ENCODE assay signal across 1 cellular context in the genomic region with DNA sequence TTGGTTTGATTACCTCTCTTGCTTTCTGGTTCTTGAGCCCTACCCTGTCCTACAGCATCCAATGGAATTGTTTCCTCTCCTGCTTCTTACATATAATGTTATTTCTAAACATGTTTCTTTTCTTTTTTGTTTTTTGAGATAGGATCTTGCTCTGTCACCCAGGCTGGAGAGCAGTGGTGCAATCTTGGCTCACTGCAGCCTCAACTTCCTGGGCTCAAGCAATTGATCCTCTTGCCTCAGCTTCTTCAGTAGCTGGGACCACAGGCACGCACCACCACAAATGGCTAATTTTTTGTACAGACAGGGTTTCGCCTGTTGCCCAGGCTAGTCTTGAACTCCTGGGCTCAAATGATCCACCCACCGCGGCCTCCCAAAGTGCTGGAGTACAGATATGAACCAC.
TF ChIP-seq lines count a peak whose summit lies in the region.

No MANE protein-coding gene starts in this region.

TF ChIP-seq in GM23338, 12 proteins besides CTCF, POLR2A, EP300 and RAD21:
- no peak for TF ChIP-seq STAT1 (IDR thresholded peaks at IDR 0.05; ENCODE audit: unreplicated experiment)
- TF ChIP-seq EZH2 (IDR thresholded peaks at IDR 0.05; ENCODE audit: low read depth, unreplicated experiment), result no peak
- no peak for TF ChIP-seq ZNF331 (CRISPR knock-in tag; IDR thresholded peaks at IDR 0.05; ENCODE audit: low read depth)
- TF ChIP-seq REST (IDR thresholded peaks at IDR 0.05; ENCODE audit: unreplicated experiment), result no peak
- TF ChIP-seq EZH2phosphoT487 (IDR thresholded peaks at IDR 0.05; ENCODE audit: unreplicated experiment), result no peak
- no peak for TF ChIP-seq CREB1 (CRISPR knock-in tag; IDR thresholded peaks at IDR 0.05; ENCODE audit: low read depth)
- TF ChIP-seq NANOG (IDR thresholded peaks at IDR 0.05; ENCODE audit: borderline replicate concordance), result no peak
- TF ChIP-seq POLR2AphosphoS5 (IDR thresholded peaks at IDR 0.05; ENCODE audit: low read depth), result no peak
- TF ChIP-seq, protein P1, sequence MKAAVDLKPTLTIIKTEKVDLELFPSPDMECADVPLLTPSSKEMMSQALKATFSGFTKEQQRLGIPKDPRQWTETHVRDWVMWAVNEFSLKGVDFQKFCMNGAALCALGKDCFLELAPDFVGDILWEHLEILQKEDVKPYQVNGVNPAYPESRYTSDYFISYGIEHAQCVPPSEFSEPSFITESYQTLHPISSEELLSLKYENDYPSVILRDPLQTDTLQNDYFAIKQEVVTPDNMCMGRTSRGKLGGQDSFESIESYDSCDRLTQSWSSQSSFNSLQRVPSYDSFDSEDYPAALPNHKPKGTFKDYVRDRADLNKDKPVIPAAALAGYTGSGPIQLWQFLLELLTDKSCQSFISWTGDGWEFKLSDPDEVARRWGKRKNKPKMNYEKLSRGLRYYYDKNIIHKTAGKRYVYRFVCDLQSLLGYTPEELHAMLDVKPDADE (IDR thresholded peaks at IDR 0.05), result no peak
- TF ChIP-seq, protein P2, sequence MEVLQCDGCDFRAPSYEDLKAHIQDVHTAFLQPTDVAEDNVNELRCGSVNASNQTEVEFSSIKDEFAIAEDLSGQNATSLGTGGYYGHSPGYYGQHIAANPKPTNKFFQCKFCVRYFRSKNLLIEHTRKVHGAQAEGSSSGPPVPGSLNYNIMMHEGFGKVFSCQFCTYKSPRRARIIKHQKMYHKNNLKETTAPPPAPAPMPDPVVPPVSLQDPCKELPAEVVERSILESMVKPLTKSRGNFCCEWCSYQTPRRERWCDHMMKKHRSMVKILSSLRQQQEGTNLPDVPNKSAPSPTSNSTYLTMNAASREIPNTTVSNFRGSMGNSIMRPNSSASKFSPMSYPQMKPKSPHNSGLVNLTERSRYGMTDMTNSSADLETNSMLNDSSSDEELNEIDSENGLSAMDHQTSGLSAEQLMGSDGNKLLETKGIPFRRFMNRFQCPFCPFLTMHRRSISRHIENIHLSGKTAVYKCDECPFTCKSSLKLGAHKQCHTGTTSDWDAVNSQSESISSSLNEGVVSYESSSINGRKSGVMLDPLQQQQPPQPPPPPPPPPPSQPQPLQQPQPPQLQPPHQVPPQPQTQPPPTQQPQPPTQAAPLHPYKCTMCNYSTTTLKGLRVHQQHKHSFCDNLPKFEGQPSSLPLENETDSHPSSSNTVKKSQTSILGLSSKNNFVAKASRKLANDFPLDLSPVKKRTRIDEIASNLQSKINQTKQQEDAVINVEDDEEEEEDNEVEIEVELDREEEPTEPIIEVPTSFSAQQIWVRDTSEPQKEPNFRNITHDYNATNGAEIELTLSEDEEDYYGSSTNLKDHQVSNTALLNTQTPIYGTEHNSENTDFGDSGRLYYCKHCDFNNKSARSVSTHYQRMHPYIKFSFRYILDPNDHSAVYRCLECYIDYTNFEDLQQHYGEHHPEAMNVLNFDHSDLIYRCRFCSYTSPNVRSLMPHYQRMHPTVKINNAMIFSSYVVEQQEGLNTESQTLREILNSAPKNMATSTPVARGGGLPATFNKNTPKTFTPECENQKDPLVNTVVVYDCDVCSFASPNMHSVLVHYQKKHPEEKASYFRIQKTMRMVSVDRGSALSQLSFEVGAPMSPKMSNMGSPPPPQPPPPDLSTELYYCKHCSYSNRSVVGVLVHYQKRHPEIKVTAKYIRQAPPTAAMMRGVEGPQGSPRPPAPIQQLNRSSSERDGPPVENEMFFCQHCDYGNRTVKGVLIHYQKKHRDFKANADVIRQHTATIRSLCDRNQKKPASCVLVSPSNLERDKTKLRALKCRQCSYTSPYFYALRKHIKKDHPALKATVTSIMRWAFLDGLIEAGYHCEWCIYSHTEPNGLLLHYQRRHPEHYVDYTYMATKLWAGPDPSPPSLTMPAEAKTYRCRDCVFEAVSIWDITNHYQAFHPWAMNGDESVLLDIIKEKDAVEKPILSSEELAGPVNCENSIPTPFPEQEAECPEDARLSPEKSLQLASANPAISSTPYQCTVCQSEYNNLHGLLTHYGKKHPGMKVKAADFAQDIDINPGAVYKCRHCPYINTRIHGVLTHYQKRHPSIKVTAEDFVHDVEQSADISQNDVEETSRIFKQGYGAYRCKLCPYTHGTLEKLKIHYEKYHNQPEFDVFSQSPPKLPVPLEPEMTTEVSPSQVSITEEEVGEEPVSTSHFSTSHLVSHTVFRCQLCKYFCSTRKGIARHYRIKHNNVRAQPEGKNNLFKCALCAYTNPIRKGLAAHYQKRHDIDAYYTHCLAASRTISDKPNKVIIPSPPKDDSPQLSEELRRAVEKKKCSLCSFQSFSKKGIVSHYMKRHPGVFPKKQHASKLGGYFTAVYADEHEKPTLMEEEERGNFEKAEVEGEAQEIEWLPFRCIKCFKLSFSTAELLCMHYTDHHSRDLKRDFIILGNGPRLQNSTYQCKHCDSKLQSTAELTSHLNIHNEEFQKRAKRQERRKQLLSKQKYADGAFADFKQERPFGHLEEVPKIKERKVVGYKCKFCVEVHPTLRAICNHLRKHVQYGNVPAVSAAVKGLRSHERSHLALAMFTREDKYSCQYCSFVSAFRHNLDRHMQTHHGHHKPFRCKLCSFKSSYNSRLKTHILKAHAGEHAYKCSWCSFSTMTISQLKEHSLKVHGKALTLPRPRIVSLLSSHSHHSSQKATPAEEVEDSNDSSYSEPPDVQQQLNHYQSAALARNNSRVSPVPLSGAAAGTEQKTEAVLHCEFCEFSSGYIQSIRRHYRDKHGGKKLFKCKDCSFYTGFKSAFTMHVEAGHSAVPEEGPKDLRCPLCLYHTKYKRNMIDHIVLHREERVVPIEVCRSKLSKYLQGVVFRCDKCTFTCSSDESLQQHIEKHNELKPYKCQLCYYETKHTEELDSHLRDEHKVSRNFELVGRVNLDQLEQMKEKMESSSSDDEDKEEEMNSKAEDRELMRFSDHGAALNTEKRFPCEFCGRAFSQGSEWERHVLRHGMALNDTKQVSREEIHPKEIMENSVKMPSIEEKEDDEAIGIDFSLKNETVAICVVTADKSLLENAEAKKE (CRISPR knock-in tag; IDR thresholded peaks at IDR 0.05), result no peak
- TF ChIP-seq JUNB (IDR thresholded peaks at IDR 0.05; ENCODE audit: unreplicated experiment), result no peak
- TF ChIP-seq ZNF114 (CRISPR knock-in tag; IDR thresholded peaks at IDR 0.05), result no peak
